In the genomic region with DNA sequence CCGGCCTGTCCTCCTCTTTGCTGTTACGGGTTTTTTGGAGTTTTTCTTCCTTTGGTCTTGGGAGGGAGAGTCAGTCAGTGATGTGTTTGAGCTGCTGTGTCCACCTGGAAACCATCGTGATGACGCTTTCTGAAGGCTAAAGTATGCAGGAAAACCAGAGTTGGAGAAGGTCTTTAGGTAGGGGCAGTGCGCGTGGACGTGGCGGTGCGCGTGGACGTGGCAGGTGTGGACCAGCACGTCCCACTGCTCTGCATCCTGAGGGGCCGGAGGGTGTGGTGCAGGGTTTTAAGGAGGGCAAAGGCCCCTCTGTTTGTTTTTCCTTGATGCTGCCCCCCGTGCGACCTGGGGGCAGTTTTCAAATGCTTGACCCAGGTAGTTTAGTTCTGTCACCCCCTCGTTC, we compare ENCODE assay signal across 34 cellular contexts.
"Had no signal": no experiment of that assay in that cellular context is flagged by ENCODE, and none has a peak within 500 bp of the region (broad histone marks: within the 10 kb centered on the region; RNA-seq: fewer than 3 reads in every experiment).

No MANE protein-coding gene starts in this region.

- H3K4me1 ChIP-seq: adrenal gland, body of pancreas, breast epithelium had no signal

- H3K4me1 Mint-ChIP-seq: activated B cell treated with CpG ODN at 0.5 μM for 24 hours; activated CD4-positive, alpha-beta T cell treated with anti-CD3 and anti-CD28 coated beads, Interleukin-2, amount 10 ng/mL, durations not matched to agents 24 days and 14 days; activated naive CD8-positive, alpha-beta T cell treated with anti-CD3 and anti-CD28 coated beads for 36 hours; activated T-helper 17 cell treated with anti-CD3 and anti-CD28 coated beads, Interleukin-2, amount 50 U/mL, for 72 hours had no signal

- FAIRE-seq: astrocyte, TTC549 had no signal

- H3K27ac Mint-ChIP-seq: activated B cell treated with CpG ODN at 0.5 μM for 24 hours; activated CD4-positive, alpha-beta memory T cell treated with anti-CD3 and anti-CD28 coated beads for 36 hours; activated CD4-positive, alpha-beta T cell treated with anti-CD3 and anti-CD28 coated beads, Interleukin-2, amount 10 ng/mL, durations not matched to agents 24 days and 14 days; activated CD8-positive, alpha-beta T cell treated with anti-CD3 and anti-CD28 coated beads for 36 hours; activated naive CD4-positive, alpha-beta T cell treated with anti-CD3 and anti-CD28 coated beads for 36 hours; activated naive CD4-positive, alpha-beta T cell treated with anti-CD3 and anti-CD28 coated beads, Interleukin-2, amount 50 U/mL, for 72 hours; activated naive CD8-positive, alpha-beta T cell treated with anti-CD3 and anti-CD28 coated beads for 36 hours; activated T-cell treated with anti-CD3 and anti-CD28 coated beads, Interleukin-2, amount 50 U/mL, for 72 hours; activated T-helper 1 cell treated with anti-CD3 and anti-CD28 coated beads, Interleukin-12 subunit alpha, Interleukin-12 subunit beta, Interleukin-2, Interleukin-4 antibody, amounts not matched to agents 30 ng/mL and 10 ng/mL and 1 ng/mL, durations not matched to agents 14 hours and 24 hours and 36 hours; activated T-helper 17 cell treated with anti-CD3 and anti-CD28 coated beads, Interleukin-2, amount 50 U/mL, for 72 hours; T-helper 1 cell treated with Interleukin-12 subunit alpha and Interleukin-12 subunit beta and Interleukin-4 antibody, amounts not matched to agents 30 μg/mL and 1 μg/mL, for 36 hours; T-helper 2 cell treated with Interferon-gamma antibody and Interleukin-4, amounts not matched to agents 5 μg/mL and 100 μg/mL, for 36 hours had no signal

- H3K27me3 ChIP-seq: adrenal gland, body of pancreas, brain microvascular endothelial cell, breast epithelium had no signal

- H3K27ac ChIP-seq: adrenal gland, body of pancreas, brain microvascular endothelial cell, breast epithelium had no signal

- H3K36me3 ChIP-seq: adrenal gland, brain microvascular endothelial cell, breast epithelium had no signal

- H3K4me3 Mint-ChIP-seq: activated B cell treated with CpG ODN at 0.5 μM for 24 hours; activated CD4-positive, alpha-beta memory T cell treated with anti-CD3 and anti-CD28 coated beads for 36 hours; activated CD4-positive, alpha-beta T cell treated with anti-CD3 and anti-CD28 coated beads, Interleukin-2, amount 10 ng/mL, durations not matched to agents 24 days and 14 days; activated CD8-positive, alpha-beta T cell treated with anti-CD3 and anti-CD28 coated beads for 36 hours; activated naive CD4-positive, alpha-beta T cell treated with anti-CD3 and anti-CD28 coated beads for 36 hours; activated naive CD8-positive, alpha-beta T cell treated with anti-CD3 and anti-CD28 coated beads for 36 hours; activated T-cell treated with anti-CD3 and anti-CD28 coated beads, Interleukin-2, amount 50 U/mL, for 4 hours; activated T-cell treated with anti-CD3 and anti-CD28 coated beads, Interleukin-2, amount 50 U/mL, for 72 hours; activated T-helper 1 cell treated with anti-CD3 and anti-CD28 coated beads, Interleukin-12 subunit alpha, Interleukin-12 subunit beta, Interleukin-2, Interleukin-4 antibody, amounts not matched to agents 30 ng/mL and 10 ng/mL and 1 ng/mL, durations not matched to agents 14 hours and 24 hours and 36 hours; activated T-helper 17 cell treated with anti-CD3 and anti-CD28 coated beads, Interleukin-2, amount 50 U/mL, for 72 hours; T-helper 1 cell treated with Interleukin-12 subunit alpha and Interleukin-12 subunit beta and Interleukin-4 antibody, amounts not matched to agents 30 μg/mL and 1 μg/mL, for 36 hours; T-helper 2 cell treated with Interferon-gamma antibody and Interleukin-4, amounts not matched to agents 5 μg/mL and 100 μg/mL, for 36 hours had no signal

- H3K4me3 ChIP-seq: adrenal gland, body of pancreas, breast epithelium had no signal

- DNase-seq: activated B cell treated with CpG ODN at 0.5 μM for 24 hours; activated CD4-positive, alpha-beta memory T cell treated with anti-CD3 and anti-CD28 coated beads for 36 hours; activated CD4-positive, alpha-beta T cell treated with anti-CD3 and anti-CD28 coated beads for 4 hours; activated CD4-positive, alpha-beta T cell treated with anti-CD3 and anti-CD28 coated beads, Interleukin-2, amount 10 ng/mL, durations not matched to agents 24 days and 14 days; activated CD4-positive, alpha-beta T cell treated with anti-CD3 and anti-CD28 coated beads, Interleukin-2, amount 50 U/mL, for 1 hour; activated CD4-positive, alpha-beta T cell treated with anti-CD3 and anti-CD28 coated beads, Interleukin-2, amount 50 U/mL, for 4 hours; activated CD4-positive, CD25-positive, alpha-beta regulatory T cell treated with anti-CD3 and anti-CD28 coated beads, Interleukin-2, amount 50 U/mL, for 72 hours; activated CD8-positive, alpha-beta memory T cell treated with anti-CD3 and anti-CD28 coated beads, Interleukin-2, amount 50 U/mL, for 4 hours; activated CD8-positive, alpha-beta T cell treated with anti-CD3 and anti-CD28 coated beads for 36 hours; activated effector memory CD4-positive, alpha-beta T cell treated with anti-CD3 and anti-CD28 coated beads, Interleukin-2, amount 50 U/mL, for 16 hours; activated gamma-delta T cell treated with Interleukin-2 at 50 U/mL for 16 hours; activated naive CD4-positive, alpha-beta T cell; activated naive CD4-positive, alpha-beta T cell treated with anti-CD3 and anti-CD28 coated beads for 36 hours; activated naive CD4-positive, alpha-beta T cell treated with anti-CD3 and anti-CD28 coated beads, Interleukin-2, amount 50 U/mL, for 16 hours; activated naive CD8-positive, alpha-beta T cell treated with anti-CD3 and anti-CD28 coated beads for 36 hours; activated T-cell treated with anti-CD3 and anti-CD28 coated beads for 4 hours; activated T-cell treated with anti-CD3 and anti-CD28 coated beads, Interleukin-2, amount 50 U/mL, for 1 hour; activated T-cell treated with anti-CD3 and anti-CD28 coated beads, Interleukin-2, amount 50 U/mL, for 4 hours; activated T-cell treated with anti-CD3 and anti-CD28 coated beads, Interleukin-2, amount 50 U/mL, for 72 hours; adrenal gland; amniotic stem cell; body of pancreas; brain microvascular endothelial cell; central memory CD4-positive, alpha-beta T cell; T-helper 2 cell; T-helper 9 cell had no signal

- ATAC-seq: activated CD8-positive, alpha-beta T cell treated with anti-CD3 and anti-CD28 coated beads for 36 hours; activated naive CD4-positive, alpha-beta T cell treated with anti-CD3 and anti-CD28 coated beads, Interleukin-2, amount 50 U/mL, for 72 hours; activated T-cell treated with anti-CD3 and anti-CD28 coated beads, Interleukin-2, amount 50 U/mL, for 4 hours; activated T-cell treated with anti-CD3 and anti-CD28 coated beads, Interleukin-2, amount 50 U/mL, for 72 hours; activated T-helper 17 cell treated with anti-CD3 and anti-CD28 coated beads, Interleukin-2, amount 50 U/mL, for 72 hours; body of pancreas had no signal

- H3K27me3 Mint-ChIP-seq: activated B cell treated with CpG ODN at 0.5 μM for 24 hours; activated CD4-positive, alpha-beta memory T cell treated with anti-CD3 and anti-CD28 coated beads for 36 hours; activated CD4-positive, alpha-beta T cell treated with anti-CD3 and anti-CD28 coated beads, Interleukin-2, amount 10 ng/mL, durations not matched to agents 24 days and 14 days; activated CD8-positive, alpha-beta T cell treated with anti-CD3 and anti-CD28 coated beads for 36 hours; activated naive CD8-positive, alpha-beta T cell treated with anti-CD3 and anti-CD28 coated beads for 36 hours; activated T-helper 17 cell treated with anti-CD3 and anti-CD28 coated beads, Interleukin-2, amount 50 U/mL, for 72 hours had no signal
